In genomic region chr6:41705996-41706835, GRCh38 we compare ENCODE assay signal across 7 cellular contexts. TPM values are rescaled to one million over a fixed set of nuclear protein-coding genes. Genes with fewer than 3 reads are reported as not detected.
DNase-seq lines count a peak whose midpoint lies in the region; ATAC-seq, FAIRE-seq and TF ChIP-seq lines count a peak whose summit lies in the region.

No MANE protein-coding gene starts in this region.

- H3K27ac ChIP-seq in cingulate gyrus (ENCODE audit: low read depth, low read length) (peak overlapping the region; percentile 95), liver (ENCODE audit: low read depth in 1 of 2, low read length in 2 of 2) (peak overlapping the region; percentile 18 to 32)

- no peaks in the 10 kb centered on the region for H3K9me3 Mint-ChIP-seq in activated B cell treated with CpG ODN at 0.5 μM for 24 hours

- peak overlapping the region; percentile 97 for H3K27ac Mint-ChIP-seq in activated B cell treated with CpG ODN at 0.5 μM for 24 hours

- DNase-seq in GM13977 (ENCODE audit: low spot score) (peak; percentile 90), H54 (ENCODE audit: insufficient read length, low spot score) (peak; percentile 84), LNCaP clone FGC (ENCODE audit: low read depth) (no peak), activated B cell treated with CpG ODN at 0.5 μM for 24 hours (peak; percentile 83)
- peak; percentile 63 for DNase-seq in stimulated activated CD8-positive, alpha-beta memory T cell treated with anti-CD3 and anti-CD28 coated beads, Interleukin-12 subunit alpha, Interleukin-12 subunit beta, amount 100 ng/mL, for 4 hours (ENCODE audit: low read depth)

- H3K4me1 ChIP-seq in liver (ENCODE audit: control insufficient read depth in 4 of 4, insufficient read depth in 4 of 4, low read length in 3 of 4) = no peaks in the 10 kb centered on the region

- in situ Hi-C loops in GM13977 (cut with MboI; ENCODE audit: low pct_unique_long_range_greater_than_20kb, low sequenced_read_pairs, unreplicated experiment) = no loop called here

- peak overlapping the region; percentile 89 for H3K4me3 Mint-ChIP-seq in activated B cell treated with CpG ODN at 0.5 μM for 24 hours

- ATAC-seq in activated B cell treated with CpG ODN at 0.5 μM for 24 hours (ENCODE audit: low read depth) = peak; percentile 81

- H3K9ac ChIP-seq in liver (ENCODE audit: low read depth in 1 of 2, low read length in 2 of 2) = no peak overlapping the region

- peaks cover 99% of the 10 kb centered on the region for H3K4me1 Mint-ChIP-seq in activated B cell treated with CpG ODN at 0.5 μM for 24 hours

- H3K27me3 Mint-ChIP-seq in activated B cell treated with CpG ODN at 0.5 μM for 24 hours = no peaks in the 10 kb centered on the region

- POLR2A ChIA-PET in activated B cell treated with CpG ODN at 0.5 μM for 24 hours (lab: Charles Lee) = interaction anchor here (0.5 to 29.1 kb wide), 25 partner anchors 10 to 1649 kb away, joined by 3 to 1669 read pairs (median 4); partner anchors contain the start of genes BYSL, MED20, TAF8 and TFEB

- WGBS in liver = 73% methylated on average over 15 of the region's 15 CpGs

- intact Hi-C loops in activated B cell treated with CpG ODN at 0.5 μM for 24 hours (cut with micrococcal nuclease) = loop anchor here (1.0 to 10.0 kb wide), 7 partner anchors 11 to 509 kb away; partner anchors contain the start of genes MRPS10 and TFEB

- TF ChIP-seq CTCF in GM13977 (IDR thresholded peaks at IDR 0.05; ENCODE audit: extremely low read depth, insufficient read depth, missing control alignments) (peak; percentile 86), LNCaP clone FGC (IDR thresholded peaks at IDR 0.05; ENCODE audit: control insufficient read depth, extremely low read depth, insufficient read depth) (peak; percentile 34; the same call in 1 of the 2 replicates), activated B cell treated with CpG ODN at 0.5 μM for 24 hours (IDR thresholded peaks at IDR 0.05) (peak; percentile 54), liver (IDR thresholded peaks at IDR 0.05; ENCODE audit: low read depth, low read length, missing input control) (peak; percentile 26)

- peaks cover 62% of the 10 kb centered on the region for H3K36me3 Mint-ChIP-seq in activated B cell treated with CpG ODN at 0.5 μM for 24 hours (ENCODE audit: low read depth)

- TF ChIP-seq RAD21 in liver (IDR thresholded peaks at IDR 0.05) = peak in 1 of 2 donors; percentile 53

- H3K36me3 ChIP-seq in liver (ENCODE audit: control insufficient read depth in 4 of 4, insufficient read depth in 3 of 4, low read depth in 1 of 4, low read length in 3 of 4) = no peaks in the 10 kb centered on the region

- H3K27me3 ChIP-seq in liver (ENCODE audit: control insufficient read depth in 4 of 4, insufficient read depth in 4 of 4, low read length in 3 of 4) = no peaks in the 10 kb centered on the region

- no peak for TF ChIP-seq POLR2A in H54 (IDR thresholded peaks at IDR 0.05; ENCODE audit: low read depth, low read length)

- H3K9me3 ChIP-seq in liver (ENCODE audit: control insufficient read depth in 4 of 4, low read length in 3 of 4) = no peaks in the 10 kb centered on the region

- H3K4me3 ChIP-seq in LNCaP clone FGC (ENCODE audit: low read depth, low read length) (no peak overlapping the region), liver (ENCODE audit: low read depth in 1 of 3, low read length in 3 of 3) (no peak overlapping the region)

- CTCF ChIA-PET in activated B cell treated with CpG ODN at 0.5 μM for 24 hours (lab: Charles Lee) = interaction anchor here (0.6 to 5.9 kb wide), 16 partner anchors 9 to 512 kb away, joined by 3 to 196 read pairs (median 6); partner anchors contain the start of genes MRPS10 and TFEB

- no peak for FAIRE-seq in H54 (lab: Jason Lieb, UNC)

TF ChIP-seq in liver, 16 proteins besides CTCF, POLR2A, EP300 and RAD21:
- TF ChIP-seq ATF3 (IDR thresholded peaks at IDR 0.05) (no peak), REST (IDR thresholded peaks at IDR 0.05) (no peak), ZBTB33 (IDR thresholded peaks at IDR 0.05) (no peak), MAX (IDR thresholded peaks at IDR 0.05) (no peak), EGR1 (IDR thresholded peaks at IDR 0.05; ENCODE audit: low read depth in 2 of 2) (no peak), FOXA2 (IDR thresholded peaks at IDR 0.05) (no peak), GABPA (IDR thresholded peaks at IDR 0.05 in 1 of 2, conservative IDR thresholded peaks at IDR 0.05 in 1 of 2) (no peak), HNF4A (conservative IDR thresholded peaks at IDR 0.05) (no peak), RXRA (IDR thresholded peaks at IDR 0.05) (no peak), YY1 (IDR thresholded peaks at IDR 0.05) (no peak), FOXA1 (IDR thresholded peaks at IDR 0.05) (no peak), NR2F2 (IDR thresholded peaks at IDR 0.05) (no peak), SP1 (IDR thresholded peaks at IDR 0.05) (no peak), TAF1 (conservative IDR thresholded peaks at IDR 0.05) (no peak), JUND (IDR thresholded peaks at IDR 0.05) (no peak), HNF4G (IDR thresholded peaks at IDR 0.05) (no peak)

RNA-seq across cellular contexts. Expression of gene TFEB, which starts 29.2 kb away (rescaled TPM):
- total RNA-seq in activated B cell treated with CpG ODN at 0.5 μM for 24 hours (203 and 205 TPM in 2 replicates), liver (1 to 10 TPM; 1.1 to 6.2 TPM)
- polyA plus RNA-seq in liver = 1 to 10 TPM; 3.0 to 4.6 TPM

RNA-seq across cellular contexts. Expression of gene PGC, which starts 41.0 kb away (rescaled TPM):
- total RNA-seq in activated B cell treated with CpG ODN at 0.5 μM for 24 hours (not detected in 2 replicates), liver (not detected)
- under 1 TPM; 0.05 to 0.18 TPM for polyA plus RNA-seq in liver

Comparison
In these comparisons a context has a peak if more than half of its experiments do, and no peak if none do; other contexts are left out.
1. CTCF ChIP-seq: peak in every context shown above with its lines; median percentile 86 in GM13977; 54 in activated B cell treated with CpG ODN at 0.5 μM for 24 hours; 34 in LNCaP clone FGC; 26 in liver.
2. RNA of gene TFEB, which starts 29.2 kb away (total RNA-seq): 203 to 205 TPM in activated B cell treated with CpG ODN at 0.5 μM for 24 hours; 1.1 to 6.2 TPM in liver; every median in the first group is over 10 times any median in the second.